29 cellular contexts compared by ENCODE assay signal in genomic region chr2:134539946-134540345, GRCh38.
A peak's percentile ranks its signal among the peaks of the same experiment; 100 is the strongest.
DNase-seq lines count a peak whose midpoint lies in the region; ATAC-seq and TF ChIP-seq lines count a peak whose summit lies in the region.
"Had no signal": no experiment of that assay in that cellular context is flagged by ENCODE, and none has a peak within 500 bp of the region (broad histone marks: within the 10 kb centered on the region; RNA-seq: fewer than 3 reads in every experiment).

No MANE protein-coding gene starts in this region.

- H3K27me3 Mint-ChIP-seq in brain = peaks cover 9% of the 10 kb centered on the region
- no peaks in the 10 kb centered on the region for H3K27me3 Mint-ChIP-seq in activated T-cell treated with anti-CD3 and anti-CD28 coated beads, Interleukin-2, amount 50 U/mL, for 24 hours

- H3K9me3 Mint-ChIP-seq in brain = no peaks in the 10 kb centered on the region
- no peaks in the 10 kb centered on the region for H3K9me3 Mint-ChIP-seq in activated T-cell treated with anti-CD3 and anti-CD28 coated beads, Interleukin-2, amount 50 U/mL, for 24 hours
- H3K9me3 Mint-ChIP-seq: activated CD8-positive, alpha-beta T cell treated with anti-CD3 and anti-CD28 coated beads for 36 hours; activated naive CD4-positive, alpha-beta T cell treated with anti-CD3 and anti-CD28 coated beads, Interleukin-2, amount 50 U/mL, for 24 hours; CD4-positive, CD25-positive, alpha-beta regulatory T cell; naive thymus-derived CD8-positive, alpha-beta T cell had no signal

- peak overlapping the region in 3 of 5 experiments; percentile 49 to 89 (median 65) for H3K27ac Mint-ChIP-seq in brain
- H3K27ac Mint-ChIP-seq in activated T-cell treated with anti-CD3 and anti-CD28 coated beads, Interleukin-2, amount 50 U/mL, for 24 hours = no peak overlapping the region
- H3K27ac Mint-ChIP-seq: activated CD8-positive, alpha-beta T cell treated with anti-CD3 and anti-CD28 coated beads for 36 hours; activated naive CD4-positive, alpha-beta T cell treated with anti-CD3 and anti-CD28 coated beads, Interleukin-2, amount 50 U/mL, for 24 hours; CD4-positive, CD25-positive, alpha-beta regulatory T cell; naive thymus-derived CD8-positive, alpha-beta T cell had no signal

- ATAC-seq in HG02870 (IDR thresholded peaks at IDR 0.05; ENCODE audit: unreplicated experiment) = no peak
- ATAC-seq: A549; activated CD8-positive, alpha-beta T cell treated with anti-CD3 and anti-CD28 coated beads for 36 hours; gastrocnemius medialis; naive thymus-derived CD8-positive, alpha-beta T cell; psoas muscle had no signal

- H3K27ac ChIP-seq in osteoblast (ENCODE audit: low read depth, low read length) = no peak overlapping the region
- H3K27ac ChIP-seq: A549, brain microvascular endothelial cell, gastrocnemius medialis, hepatocyte, PC-9, psoas muscle, SJCRH30, tibial nerve had no signal

- no peak overlapping the region for H2AFZ ChIP-seq in osteoblast (ENCODE audit: low read length)
- H2AFZ ChIP-seq: hepatocyte, PC-9 had no signal

- no peak overlapping the region for H3K4me2 ChIP-seq in osteoblast (ENCODE audit: insufficient read depth, low read length)
- H3K4me2 ChIP-seq: A549, hepatocyte, PC-9 had no signal

- H3K27me3 ChIP-seq in osteoblast (ENCODE audit: insufficient read depth, low read length) = no peaks in the 10 kb centered on the region
- H3K27me3 ChIP-seq: brain microvascular endothelial cell, gastrocnemius medialis, hepatocyte, SJCRH30, tibial nerve had no signal

- H3K4me1 ChIP-seq in osteoblast (ENCODE audit: insufficient read depth, low read length) = no peaks in the 10 kb centered on the region
- H3K4me1 ChIP-seq: A549, gastrocnemius medialis, HAP-1, psoas muscle, SJCRH30, tibial nerve had no signal

- peak; percentile 13 for DNase-seq in NCI-H2107 treated with DMSO at 0.1 percent for 48 hours (lab: John Stamatoyannopoulos, UW; ENCODE audit: unreplicated experiment)
- DNase-seq in NCI-H2107 (lab: John Stamatoyannopoulos, UW) = no peak
- DNase-seq in NCI-H1092 treated with DMSO at 0.1 percent for 48 hours (lab: John Stamatoyannopoulos, UW) = peak; percentile 90
- peak; percentile 58 for DNase-seq in NCI-H2196 treated with DMSO at 0.1 percent for 48 hours (lab: John Stamatoyannopoulos, UW; ENCODE audit: unreplicated experiment)
- DNase-seq in osteoblast (ENCODE audit: insufficient read length, low spot score, missing footprints) = no peak
- no peak for DNase-seq in activated T-cell treated with anti-CD3 and anti-CD28 coated beads, Interleukin-2, amount 50 U/mL, for 24 hours
- DNase-seq: activated CD8-positive, alpha-beta memory T cell treated with anti-CD3 and anti-CD28 coated beads, Interleukin-2, amount 50 U/mL, for 48 hours; activated CD8-positive, alpha-beta T cell treated with anti-CD3 and anti-CD28 coated beads for 36 hours; amniotic stem cell; brain microvascular endothelial cell; CD4-positive, CD25-positive, alpha-beta regulatory T cell; gastrocnemius medialis; kidney glomerular epithelial cell; naive thymus-derived CD8-positive, alpha-beta T cell; NCI-H1694; occipital lobe; PC-9; psoas muscle; SJCRH30; stimulated activated CD4-positive, alpha-beta T cell treated with anti-CD3 and anti-CD28 coated beads, Interleukin-15, amount 100 ng/mL, for 24 hours; stimulated activated CD4-positive, alpha-beta T cell treated with anti-CD3 and anti-CD28 coated beads, Interleukin-4, amount 100 ng/mL, for 4 hours; SW 1271 had no signal

- H3K36me3 Mint-ChIP-seq in brain = no peaks in the 10 kb centered on the region
- no peaks in the 10 kb centered on the region for H3K36me3 Mint-ChIP-seq in activated T-cell treated with anti-CD3 and anti-CD28 coated beads, Interleukin-2, amount 50 U/mL, for 24 hours (ENCODE audit: low read depth)
- H3K36me3 Mint-ChIP-seq: activated naive CD4-positive, alpha-beta T cell treated with anti-CD3 and anti-CD28 coated beads, Interleukin-2, amount 50 U/mL, for 24 hours; CD4-positive, CD25-positive, alpha-beta regulatory T cell; naive thymus-derived CD8-positive, alpha-beta T cell had no signal

- no peaks in the 10 kb centered on the region for H3K9me3 ChIP-seq in osteoblast (ENCODE audit: low read depth, low read length)
- H3K9me3 ChIP-seq: A549, gastrocnemius medialis, HAP-1, psoas muscle, SJCRH30, tibial nerve had no signal

- no peak for TF ChIP-seq CTCF in brain (conservative IDR thresholded peaks at IDR 0.05)
- TF ChIP-seq CTCF in osteoblast (IDR thresholded peaks at IDR 0.05; ENCODE audit: extremely low read depth, low read depth, low read length) = no peak

- peaks cover 46% of the 10 kb centered on the region for H3K4me1 Mint-ChIP-seq in brain
- no peaks in the 10 kb centered on the region for H3K4me1 Mint-ChIP-seq in activated T-cell treated with anti-CD3 and anti-CD28 coated beads, Interleukin-2, amount 50 U/mL, for 24 hours (ENCODE audit: low read depth)
- H3K4me1 Mint-ChIP-seq: activated naive CD4-positive, alpha-beta T cell treated with anti-CD3 and anti-CD28 coated beads, Interleukin-2, amount 50 U/mL, for 24 hours; CD4-positive, CD25-positive, alpha-beta regulatory T cell; naive thymus-derived CD8-positive, alpha-beta T cell had no signal

- H3K4me3 ChIP-seq in osteoblast (ENCODE audit: insufficient read depth, low read length) = no peak overlapping the region
- H3K4me3 ChIP-seq: A549, gastrocnemius medialis, HAP-1, hepatocyte, PC-9, psoas muscle, SJCRH30, tibial nerve had no signal

- no peaks in the 10 kb centered on the region for H3K79me2 ChIP-seq in osteoblast (ENCODE audit: insufficient read depth, low read length)
- H3K79me2 ChIP-seq: hepatocyte had no signal

- no peaks in the 10 kb centered on the region for H4K20me1 ChIP-seq in osteoblast (ENCODE audit: insufficient read depth, low read length)

- no peaks in the 10 kb centered on the region for H3K36me3 ChIP-seq in osteoblast (ENCODE audit: insufficient read depth, low read length)
- H3K36me3 ChIP-seq: brain microvascular endothelial cell, gastrocnemius medialis, HAP-1, SJCRH30, tibial nerve had no signal

- H3K4me3 Mint-ChIP-seq in brain = no peak overlapping the region
- no peak overlapping the region for H3K4me3 Mint-ChIP-seq in activated T-cell treated with anti-CD3 and anti-CD28 coated beads, Interleukin-2, amount 50 U/mL, for 24 hours
- H3K4me3 Mint-ChIP-seq: activated CD8-positive, alpha-beta T cell treated with anti-CD3 and anti-CD28 coated beads for 36 hours; activated naive CD4-positive, alpha-beta T cell treated with anti-CD3 and anti-CD28 coated beads, Interleukin-2, amount 50 U/mL, for 24 hours; CD4-positive, CD25-positive, alpha-beta regulatory T cell; naive thymus-derived CD8-positive, alpha-beta T cell had no signal

Comparison
In these comparisons a context has a peak if more than half of its experiments do, and no peak if none do; other contexts are left out.
1. DNase-seq: peak in NCI-H2107 treated with DMSO at 0.1 percent for 48 hours (single experiment), NCI-H1092 treated with DMSO at 0.1 percent for 48 hours (single experiment) and NCI-H2196 treated with DMSO at 0.1 percent for 48 hours (single experiment); none in NCI-H2107 (single experiment), osteoblast (single experiment) and activated T-cell treated with anti-CD3 and anti-CD28 coated beads, Interleukin-2, amount 50 U/mL, for 24 hours (single experiment).